In the genomic region with DNA sequence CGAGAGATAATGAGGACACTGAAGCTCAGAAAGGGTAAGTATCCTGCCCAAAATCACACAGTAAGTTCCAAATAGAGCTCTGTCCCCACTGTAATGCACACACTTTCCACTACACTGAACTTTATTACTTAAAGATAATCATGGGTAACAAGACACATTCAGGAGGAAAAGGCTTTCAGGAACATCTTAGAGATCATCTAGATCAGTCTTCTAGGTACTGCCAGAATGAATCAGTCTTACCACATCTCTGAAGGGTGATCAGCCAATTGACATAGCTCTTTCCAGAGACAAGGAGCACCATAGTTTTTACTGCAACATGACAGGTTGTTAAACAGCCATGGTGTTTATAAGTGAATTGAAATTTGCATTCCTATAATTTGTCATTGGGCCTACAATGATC, we compare ENCODE assay signal across 1 cellular context.
TF ChIP-seq lines count a peak whose summit lies in the region.

No MANE protein-coding gene starts in this region.

TF ChIP-seq in K562, 482 proteins besides CTCF, POLR2A, EP300 and RAD21 (continued from another document):
- TF ChIP-seq, protein P1, sequence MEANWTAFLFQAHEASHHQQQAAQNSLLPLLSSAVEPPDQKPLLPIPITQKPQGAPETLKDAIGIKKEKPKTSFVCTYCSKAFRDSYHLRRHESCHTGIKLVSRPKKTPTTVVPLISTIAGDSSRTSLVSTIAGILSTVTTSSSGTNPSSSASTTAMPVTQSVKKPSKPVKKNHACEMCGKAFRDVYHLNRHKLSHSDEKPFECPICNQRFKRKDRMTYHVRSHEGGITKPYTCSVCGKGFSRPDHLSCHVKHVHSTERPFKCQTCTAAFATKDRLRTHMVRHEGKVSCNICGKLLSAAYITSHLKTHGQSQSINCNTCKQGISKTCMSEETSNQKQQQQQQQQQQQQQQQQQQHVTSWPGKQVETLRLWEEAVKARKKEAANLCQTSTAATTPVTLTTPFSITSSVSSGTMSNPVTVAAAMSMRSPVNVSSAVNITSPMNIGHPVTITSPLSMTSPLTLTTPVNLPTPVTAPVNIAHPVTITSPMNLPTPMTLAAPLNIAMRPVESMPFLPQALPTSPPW (CRISPR knock-in tag; IDR thresholded peaks at IDR 0.05), result no peak
- TF ChIP-seq RBM25 (IDR thresholded peaks at IDR 0.05; ENCODE audit: low read depth, low read length, severe bottlenecking) (peak; percentile 68), ATF1 (CRISPR knock-in tag; IDR thresholded peaks at IDR 0.05) (no peak), ATF1 (tag; IDR thresholded peaks at IDR 0.05) (no peak), STAT5A (IDR thresholded peaks at IDR 0.05; ENCODE audit: borderline replicate concordance, low read length) (no peak), ETS2 (tag; IDR thresholded peaks at IDR 0.05; ENCODE audit: borderline replicate concordance, poor library complexity, severe bottlenecking) (no peak)
TF ChIP-seq in K562: peak in this region for 1.
